Comparison of ENCODE assay signal across 16 cellular contexts in genomic region chr4:151004222-151004621, GRCh38. TPM values are rescaled to one million over a fixed set of nuclear protein-coding genes. Genes with fewer than 3 reads are reported as not detected.
DNase-seq lines count a peak whose midpoint lies in the region; ATAC-seq and TF ChIP-seq lines count a peak whose summit lies in the region.
"Had no signal": no experiment of that assay in that cellular context is flagged by ENCODE, and none has a peak within 500 bp of the region (broad histone marks: within the 10 kb centered on the region; RNA-seq: fewer than 3 reads in every experiment).

No MANE protein-coding gene starts in this region.

- peak; percentile 3 for DNase-seq in AG10803 (ENCODE audit: low read depth)
- DNase-seq in HT1080 (ENCODE audit: low read depth): peak; percentile 69
- DNase-seq in amniotic epithelial cell (ENCODE audit: low read depth): peak; percentile 84
- peak; percentile 72 for DNase-seq in fibroblast of pulmonary artery (ENCODE audit: low read depth)
- DNase-seq in CD14-positive monocyte (ENCODE audit: low spot score): no peak
- no peak for DNase-seq in NCI-H1105 (lab: John Stamatoyannopoulos, UW)
- no peak for DNase-seq in retina
- DNase-seq: activated CD4-positive, alpha-beta T cell treated with anti-CD3 and anti-CD28 coated beads, Interleukin-2, amount 50 U/mL, for 48 hours; colonic mucosa; erythroblast; NCI-H1694; NCI-H345; right lobe of liver; stimulated activated CD4-positive, alpha-beta T cell treated with anti-CD3 and anti-CD28 coated beads, Interleukin-2, amount 100 ng/mL, for 24 hours had no signal

- H3K27me3 Mint-ChIP-seq in CD14-positive monocyte (ENCODE audit: low read depth in 3 of 3): no peaks in the 10 kb centered on the region

- H3K36me3 Mint-ChIP-seq in CD14-positive monocyte: peaks cover 2 to 9% of the 10 kb centered on the region in 2 donors

- peaks cover 11% of the 10 kb centered on the region for H3K4me1 Mint-ChIP-seq in CD14-positive monocyte

- intact Hi-C loops in CD14-positive monocyte (cut with micrococcal nuclease): no loop called here

- TF ChIP-seq CTCF in AG10803 (conservative IDR thresholded peaks at IDR 0.05; ENCODE audit: low read length) (no peak), fibroblast of pulmonary artery (IDR thresholded peaks at IDR 0.05; ENCODE audit: low read length, missing control alignments) (no peak), CD14-positive monocyte (IDR thresholded peaks at IDR 0.05) (no peak)

- no peak overlapping the region for H3K4me3 Mint-ChIP-seq in CD14-positive monocyte
- H3K4me3 Mint-ChIP-seq: activated T-helper 1 cell treated with anti-CD3 and anti-CD28 coated beads, Interleukin-12 subunit alpha, Interleukin-12 subunit beta, Interleukin-2, Interleukin-4 antibody, amounts not matched to agents 30 ng/mL and 10 ng/mL and 1 ng/mL, durations not matched to agents 14 hours and 24 hours and 36 hours had no signal

- no peak for ATAC-seq in GM21515 (IDR thresholded peaks at IDR 0.05; ENCODE audit: unreplicated experiment)
- ATAC-seq: right lobe of liver had no signal

- H3K4me3 ChIP-seq in AG10803 (ENCODE audit: low read length) (no peak overlapping the region), fibroblast of pulmonary artery (replicated peaks; ENCODE audit: low read depth, low read length) (no peak overlapping the region)
- H3K4me3 ChIP-seq: colonic mucosa, right lobe of liver had no signal

- no peak overlapping the region for H3K27ac Mint-ChIP-seq in CD14-positive monocyte
- H3K27ac Mint-ChIP-seq: activated T-helper 1 cell treated with anti-CD3 and anti-CD28 coated beads, Interleukin-12 subunit alpha, Interleukin-12 subunit beta, Interleukin-2, Interleukin-4 antibody, amounts not matched to agents 30 ng/mL and 10 ng/mL and 1 ng/mL, durations not matched to agents 14 hours and 24 hours and 36 hours had no signal

- H3K9me3 Mint-ChIP-seq in CD14-positive monocyte: peaks cover 0 to 4% (median 0%) of the 10 kb centered on the region in 7 donors
- H3K9me3 Mint-ChIP-seq: activated T-helper 1 cell treated with anti-CD3 and anti-CD28 coated beads, Interleukin-12 subunit alpha, Interleukin-12 subunit beta, Interleukin-2, Interleukin-4 antibody, amounts not matched to agents 30 ng/mL and 10 ng/mL and 1 ng/mL, durations not matched to agents 14 hours and 24 hours and 36 hours had no signal

RNA-seq across cellular contexts. Expression of gene LRBA, which starts 10.9 kb away (rescaled TPM):
- total RNA-seq in HT1080 (2014; rRNA removed; shearing (Covaris generic)): 22.7 and 23.0 TPM in 2 replicates
- polyA plus RNA-seq in HT1080 (2015; cell fraction: cytosol; rRNA removed): 14.3 and 17.4 TPM in 2 replicates
- polyA plus RNA-seq in HT1080 (2015; cell fraction: nucleus; rRNA removed): 51.1 and 57.1 TPM in 2 replicates
- 1 to 10 TPM; 1.5 to 4.4 TPM for polyA plus RNA-seq in CD14-positive monocyte

Comparison
In these comparisons a context has a peak if more than half of its experiments do, and no peak if none do; other contexts are left out.
1. DNase-seq: peak in AG10803 (single experiment), HT1080 (single experiment), amniotic epithelial cell (single experiment) and fibroblast of pulmonary artery (single experiment); none in CD14-positive monocyte (single experiment), NCI-H1105 (single experiment) and retina (single experiment).